8 cellular contexts compared by ENCODE assay signal in genomic region chr5:141476132-141476909, GRCh38. TPM values are rescaled to one million over a fixed set of nuclear protein-coding genes. Genes with fewer than 3 reads are reported as not detected.
DNase-seq lines count a peak whose midpoint lies in the region; ATAC-seq and TF ChIP-seq lines count a peak whose summit lies in the region.

No MANE protein-coding gene starts in this region.

- 2% methylated on average over 36 to 58 of the region's 58 CpGs for WGBS in stomach, 5 donors

- DNase-seq in ACHN (peak; percentile 62), GM13976 (ENCODE audit: low spot score) (peak; percentile 56), NCI-H774 (lab: John Stamatoyannopoulos, UW) (peak; percentile 5), cerebellar cortex (ENCODE audit: low spot score) (peak; percentile 67), stomach (peak; percentile 55)

- H3K9me3 ChIP-seq in stomach = no peaks in the 10 kb centered on the region

- peak in 1 of 4 donors; percentile 38 for TF ChIP-seq POLR2A in stomach (IDR thresholded peaks at IDR 0.05)

- H3K4me1 ChIP-seq in stomach = peaks cover 17 to 63% (median 52%) of the 10 kb centered on the region in 4 donors

- peak overlapping the region; percentile 58 to 70 (median 64) for H3K4me3 ChIP-seq in stomach

- peak; percentile 18 for ATAC-seq in HG02973 (IDR thresholded peaks at IDR 0.05; ENCODE audit: unreplicated experiment)
- no peak for ATAC-seq in HG03469 (IDR thresholded peaks at IDR 0.05; ENCODE audit: unreplicated experiment)

- H3K27ac ChIP-seq in layer of hippocampus (ENCODE audit: low read depth, low read length) (peak overlapping the region; percentile 75), stomach (peak overlapping the region; percentile 61 to 92 (median 86))

- H3K36me3 ChIP-seq in stomach = no peaks in the 10 kb centered on the region

- H3K27me3 ChIP-seq in layer of hippocampus (ENCODE audit: control insufficient read depth, insufficient read depth, low read length) (peaks cover 9% of the 10 kb centered on the region), stomach (peaks cover 0 to 41% (median 21%) of the 10 kb centered on the region in 3 donors)

- in situ Hi-C loops in ACHN (cut with HindIII; ENCODE audit: low pct_ligation_motif_present, low pct_unique_long_range_greater_than_20kb, low sequenced_read_pairs) (no loop called here), GM13976 (cut with MboI; ENCODE audit: low sequenced_read_pairs, unreplicated experiment) (no loop called here)

- intact Hi-C loops in stomach (cut with DNase I; ENCODE audit: low total_unique reads) = loop anchor here (10.0 kb wide), 1 partner anchor 48 kb away; no protein-coding TSS in a partner anchor

- no peak for TF ChIP-seq EP300 in stomach (IDR thresholded peaks at IDR 0.05)

- TF ChIP-seq CTCF in GM13976 (IDR thresholded peaks at IDR 0.05; ENCODE audit: borderline replicate concordance, control extremely low read depth, extremely low read depth, insufficient read depth, missing control alignments) = no peak
- TF ChIP-seq CTCF in stomach (IDR thresholded peaks at IDR 0.05) = no peak

RNA-seq across cellular contexts. Expression of gene PCDHGC3, which starts 0.6 kb away (rescaled TPM):
- total RNA-seq in stomach = 10 to 100 TPM in 4 of 5 donors, 1 to 10 TPM in 1; 7.6 to 35.8 (median 18.8) TPM
- polyA plus RNA-seq in stomach = 10 to 100 TPM; 20.0 to 30.3 (median 29.1) TPM

RNA-seq across cellular contexts. Expression of gene PCDHGC4, which starts 8.5 kb away (rescaled TPM):
- total RNA-seq in stomach = 10 to 100 TPM in 1 of 5 donors, 1 to 10 TPM in 2, under 1 TPM in 1, not detected in 1; 0.87 to 15.4 (median 5.0) TPM
- polyA plus RNA-seq in stomach = not detected

RNA-seq across cellular contexts. Expression of gene PCDHGC5, which starts 12.6 kb away (rescaled TPM):
- 1 to 10 TPM in 3 of 5 donors, not detected in 2; 2.0 to 3.5 (median 2.7) TPM for total RNA-seq in stomach
- polyA plus RNA-seq in stomach = under 1 TPM in 2 of 3 donors, not detected in 1; 0.08 to 0.12 TPM

RNA-seq across cellular contexts. Expression of gene PCDHGA12, which starts 46.0 kb away (rescaled TPM):
- total RNA-seq in stomach = 1 to 10 TPM in 4 of 5 donors, under 1 TPM in 1; 0.58 to 7.4 (median 5.4) TPM
- under 1 TPM in 2 of 3 donors, not detected in 1; 0.12 to 0.20 TPM for polyA plus RNA-seq in stomach

RNA-seq across cellular contexts. Expression of gene PCDHGA11, which starts 55.5 kb away (rescaled TPM):
- 10 to 100 TPM in 1 of 5 donors, 1 to 10 TPM in 3, under 1 TPM in 1; 0.45 to 15.2 (median 2.9) TPM for total RNA-seq in stomach
- polyA plus RNA-seq in stomach = under 1 TPM; 0.25 to 0.48 (median 0.31) TPM

Comparison
In these comparisons a context has a peak if more than half of its experiments do, and no peak if none do; other contexts are left out.
1. DNase-seq: peak in every context shown above with its lines; median percentile 67 in cerebellar cortex; 62 in ACHN; 56 in GM13976; 55 in stomach; 5 in NCI-H774.